ENCODE assay signal across 1 cellular context in the genomic region with DNA sequence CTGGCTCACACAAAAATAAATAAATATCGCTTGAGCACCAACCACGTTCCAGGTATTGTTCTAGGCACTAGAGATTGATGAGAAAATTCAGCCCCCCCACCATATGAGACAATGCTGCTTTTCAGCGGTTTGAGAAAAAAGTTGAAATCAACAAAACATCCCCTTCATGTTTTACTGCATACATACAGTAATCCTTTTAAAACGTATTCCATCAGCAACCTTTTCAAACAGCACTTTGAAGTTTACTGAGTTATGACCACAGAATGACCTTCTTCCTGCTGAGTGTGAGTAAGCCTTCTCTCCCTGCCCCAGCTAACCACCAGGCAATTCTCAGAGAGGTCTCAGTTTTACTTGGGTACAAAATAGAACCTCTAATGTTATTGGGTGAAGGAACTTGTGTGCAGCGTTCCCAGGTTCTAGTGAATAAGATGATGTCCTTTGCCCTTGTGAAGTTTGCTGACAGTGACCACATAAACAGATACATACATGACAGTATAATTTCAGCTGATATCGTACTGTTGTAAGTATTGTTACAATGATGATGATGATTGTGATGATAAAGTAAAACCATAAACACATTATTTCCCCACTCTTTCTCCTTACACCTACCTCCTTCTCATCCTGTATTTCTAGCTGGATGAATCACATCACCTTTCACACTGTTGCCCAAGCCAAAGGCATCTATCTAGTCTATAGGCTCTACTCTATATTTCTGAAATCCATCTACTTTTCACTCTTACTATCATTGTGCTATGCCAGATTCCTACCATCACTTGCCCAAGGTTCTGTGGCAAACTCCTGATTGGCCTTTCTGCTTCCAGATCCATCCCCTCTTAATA.
TF ChIP-seq lines count a peak whose summit lies in the region.

No MANE protein-coding gene starts in this region.

TF ChIP-seq in HEK293, 187 proteins besides CTCF, POLR2A, EP300 and RAD21 (continued from another document and continues in another):
- TF ChIP-seq ZNF518A (tag by site-specific recombination; conservative IDR thresholded peaks at IDR 0.05; ENCODE audit: low read depth) (0 out of 2 replicates have a peak, but pooled peaks have one; percentile 9), SP2 (tag by site-specific recombination; IDR thresholded peaks at IDR 0.05) (no peak), ZBTB48 (tag by site-specific recombination; IDR thresholded peaks at IDR 0.05) (no peak), ZNF843 (tag by site-specific recombination; IDR thresholded peaks at IDR 0.05) (peak; percentile 76; the same call in 1 of the 2 replicates), ZNF239 (tag by site-specific recombination; IDR thresholded peaks at IDR 0.05) (no peak), TRIM28 (IDR thresholded peaks at IDR 0.05; ENCODE audit: borderline replicate concordance, low read length) (no peak; the same call in 1 of the 2 replicates), ZNF324 (tag by site-specific recombination; IDR thresholded peaks at IDR 0.05) (no peak), ZNF777 (tag by site-specific recombination; IDR thresholded peaks at IDR 0.05; ENCODE audit: borderline replicate concordance) (no peak), ZNF558 (tag by site-specific recombination; IDR thresholded peaks at IDR 0.05) (no peak), REST (tag by site-specific recombination; IDR thresholded peaks at IDR 0.05) (no peak), ZBTB49 (tag by site-specific recombination; IDR thresholded peaks at IDR 0.05; ENCODE audit: low read depth) (no peak), SP3 (tag by site-specific recombination; IDR thresholded peaks at IDR 0.05) (no peak), TCF7L2 (IDR thresholded peaks at IDR 0.05; ENCODE audit: borderline replicate concordance, low read depth, low read length) (peak; percentile 91), ATF2 (tag by site-specific recombination; IDR thresholded peaks at IDR 0.05; ENCODE audit: low read depth) (no peak), ZNF621 (tag by site-specific recombination; IDR thresholded peaks at IDR 0.05) (no peak), ZNF138 (tag by site-specific recombination; IDR thresholded peaks at IDR 0.05; ENCODE audit: borderline replicate concordance) (no peak), ZNF629 (tag by site-specific recombination; IDR thresholded peaks at IDR 0.05) (peak; percentile 59), ZNF747 (tag by site-specific recombination; IDR thresholded peaks at IDR 0.05) (no peak), ZNF132 (tag by site-specific recombination; IDR thresholded peaks at IDR 0.05; ENCODE audit: borderline replicate concordance) (no peak), ZNF391 (tag by site-specific recombination; IDR thresholded peaks at IDR 0.05; ENCODE audit: borderline replicate concordance, low read depth) (no peak), ZBTB21 (tag by site-specific recombination; IDR thresholded peaks at IDR 0.05) (peak; percentile 62; the same call in 1 of the 2 replicates), ZNF140 (tag by site-specific recombination; IDR thresholded peaks at IDR 0.05) (no peak), ZNF776 (tag by site-specific recombination; IDR thresholded peaks at IDR 0.05; ENCODE audit: borderline replicate concordance) (no peak), MEIS1 (CRISPR knock-in tag; IDR thresholded peaks at IDR 0.05; ENCODE audit: borderline replicate concordance) (no peak)
- TF ChIP-seq, protein P1, sequence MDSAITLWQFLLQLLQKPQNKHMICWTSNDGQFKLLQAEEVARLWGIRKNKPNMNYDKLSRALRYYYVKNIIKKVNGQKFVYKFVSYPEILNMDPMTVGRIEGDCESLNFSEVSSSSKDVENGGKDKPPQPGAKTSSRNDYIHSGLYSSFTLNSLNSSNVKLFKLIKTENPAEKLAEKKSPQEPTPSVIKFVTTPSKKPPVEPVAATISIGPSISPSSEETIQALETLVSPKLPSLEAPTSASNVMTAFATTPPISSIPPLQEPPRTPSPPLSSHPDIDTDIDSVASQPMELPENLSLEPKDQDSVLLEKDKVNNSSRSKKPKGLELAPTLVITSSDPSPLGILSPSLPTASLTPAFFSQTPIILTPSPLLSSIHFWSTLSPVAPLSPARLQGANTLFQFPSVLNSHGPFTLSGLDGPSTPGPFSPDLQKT (IDR thresholded peaks at IDR 0.05; ENCODE audit: borderline replicate concordance, low read depth, low read length) = no peak
- TF ChIP-seq, protein P2, sequence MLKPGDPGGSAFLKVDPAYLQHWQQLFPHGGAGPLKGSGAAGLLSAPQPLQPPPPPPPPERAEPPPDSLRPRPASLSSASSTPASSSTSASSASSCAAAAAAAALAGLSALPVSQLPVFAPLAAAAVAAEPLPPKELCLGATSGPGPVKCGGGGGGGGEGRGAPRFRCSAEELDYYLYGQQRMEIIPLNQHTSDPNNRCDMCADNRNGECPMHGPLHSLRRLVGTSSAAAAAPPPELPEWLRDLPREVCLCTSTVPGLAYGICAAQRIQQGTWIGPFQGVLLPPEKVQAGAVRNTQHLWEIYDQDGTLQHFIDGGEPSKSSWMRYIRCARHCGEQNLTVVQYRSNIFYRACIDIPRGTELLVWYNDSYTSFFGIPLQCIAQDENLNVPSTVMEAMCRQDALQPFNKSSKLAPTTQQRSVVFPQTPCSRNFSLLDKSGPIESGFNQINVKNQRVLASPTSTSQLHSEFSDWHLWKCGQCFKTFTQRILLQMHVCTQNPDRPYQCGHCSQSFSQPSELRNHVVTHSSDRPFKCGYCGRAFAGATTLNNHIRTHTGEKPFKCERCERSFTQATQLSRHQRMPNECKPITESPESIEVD (tag by site-specific recombination; IDR thresholded peaks at IDR 0.05) = peak; percentile 88
- TF ChIP-seq, protein P3, sequence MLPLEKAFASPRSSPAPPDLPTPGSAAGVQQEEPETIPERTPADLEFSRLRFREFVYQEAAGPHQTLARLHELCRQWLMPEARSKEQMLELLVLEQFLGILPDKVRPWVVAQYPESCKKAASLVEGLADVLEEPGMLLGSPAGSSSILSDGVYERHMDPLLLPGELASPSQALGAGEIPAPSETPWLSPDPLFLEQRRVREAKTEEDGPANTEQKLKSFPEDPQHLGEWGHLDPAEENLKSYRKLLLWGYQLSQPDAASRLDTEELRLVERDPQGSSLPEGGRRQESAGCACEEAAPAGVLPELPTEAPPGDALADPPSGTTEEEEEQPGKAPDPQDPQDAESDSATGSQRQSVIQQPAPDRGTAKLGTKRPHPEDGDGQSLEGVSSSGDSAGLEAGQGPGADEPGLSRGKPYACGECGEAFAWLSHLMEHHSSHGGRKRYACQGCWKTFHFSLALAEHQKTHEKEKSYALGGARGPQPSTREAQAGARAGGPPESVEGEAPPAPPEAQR (tag by site-specific recombination; IDR thresholded peaks at IDR 0.05) = no peak
- TF ChIP-seq, protein P4, sequence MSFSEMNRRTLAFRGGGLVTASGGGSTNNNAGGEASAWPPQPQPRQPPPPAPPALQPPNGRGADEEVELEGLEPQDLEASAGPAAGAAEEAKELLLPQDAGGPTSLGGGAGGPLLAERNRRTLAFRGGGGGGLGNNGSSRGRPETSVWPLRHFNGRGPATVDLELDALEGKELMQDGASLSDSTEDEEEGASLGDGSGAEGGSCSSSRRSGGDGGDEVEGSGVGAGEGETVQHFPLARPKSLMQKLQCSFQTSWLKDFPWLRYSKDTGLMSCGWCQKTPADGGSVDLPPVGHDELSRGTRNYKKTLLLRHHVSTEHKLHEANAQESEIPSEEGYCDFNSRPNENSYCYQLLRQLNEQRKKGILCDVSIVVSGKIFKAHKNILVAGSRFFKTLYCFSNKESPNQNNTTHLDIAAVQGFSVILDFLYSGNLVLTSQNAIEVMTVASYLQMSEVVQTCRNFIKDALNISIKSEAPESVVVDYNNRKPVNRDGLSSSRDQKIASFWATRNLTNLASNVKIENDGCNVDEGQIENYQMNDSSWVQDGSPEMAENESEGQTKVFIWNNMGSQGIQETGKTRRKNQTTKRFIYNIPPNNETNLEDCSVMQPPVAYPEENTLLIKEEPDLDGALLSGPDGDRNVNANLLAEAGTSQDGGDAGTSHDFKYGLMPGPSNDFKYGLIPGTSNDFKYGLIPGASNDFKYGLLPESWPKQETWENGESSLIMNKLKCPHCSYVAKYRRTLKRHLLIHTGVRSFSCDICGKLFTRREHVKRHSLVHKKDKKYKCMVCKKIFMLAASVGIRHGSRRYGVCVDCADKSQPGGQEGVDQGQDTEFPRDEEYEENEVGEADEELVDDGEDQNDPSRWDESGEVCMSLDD (tag by site-specific recombination; IDR thresholded peaks at IDR 0.05) = no peak
